Comparison of ENCODE assay signal across 25 cellular contexts in genomic region chr2:119243621-119244020, GRCh38.
"Had no signal": no experiment of that assay in that cellular context is flagged by ENCODE, and none has a peak within 500 bp of the region (broad histone marks: within the 10 kb centered on the region; RNA-seq: fewer than 3 reads in every experiment).

No MANE protein-coding gene starts in this region.

- H3K27ac Mint-ChIP-seq: dendritic cell treated with granulocyte-macrophage colony-stimulating factor and Interleukin-4, amounts not matched to agents 40 ng/mL and 50 ng/mL, for 4 days; nephron; neural progenitor cell had no signal

- H3K27me3 Mint-ChIP-seq: dendritic cell treated with granulocyte-macrophage colony-stimulating factor and Interleukin-4, amounts not matched to agents 40 ng/mL and 50 ng/mL, for 4 days had no signal

- H3K9me3 Mint-ChIP-seq: dendritic cell treated with granulocyte-macrophage colony-stimulating factor and Interleukin-4, amounts not matched to agents 40 ng/mL and 50 ng/mL, for 4 days had no signal

- H3K9ac ChIP-seq: neural progenitor cell had no signal

- H3K27ac ChIP-seq: esophagus muscularis mucosa, foreskin keratinocyte, left lung, neural progenitor cell, prostate gland, stomach, thyroid gland, vagina had no signal

- H3K4me3 Mint-ChIP-seq: dendritic cell treated with granulocyte-macrophage colony-stimulating factor and Interleukin-4, amounts not matched to agents 40 ng/mL and 50 ng/mL, for 4 days; nephron; neural progenitor cell had no signal

- H3K9me3 ChIP-seq: prostate gland, thyroid gland, vagina had no signal

- H3K36me3 ChIP-seq: neural progenitor cell, prostate gland, thyroid gland, vagina had no signal

- DNase-seq: caudate nucleus; cerebellar nuclear complex; effector memory CD4-positive, alpha-beta T cell; foreskin keratinocyte; glutamatergic neuron; hypothalamus; left cardiac atrium; mammary epithelial cell; right cardiac atrium; small intestine; stimulated activated CD4-positive, alpha-beta T cell treated with anti-CD3 and anti-CD28 coated beads, Interleukin-12 subunit alpha, Interleukin-12 subunit beta, amount 100 ng/mL, for 4 hours; stimulated activated CD4-positive, alpha-beta T cell treated with anti-CD3 and anti-CD28 coated beads, Interleukin-1b, Interleukin-23, amount 100 ng/mL, for 48 hours; stimulated activated CD4-positive, alpha-beta T cell treated with anti-CD3 and anti-CD28 coated beads, Interleukin-4, amount 100 ng/mL, for 1 hour; stimulated activated CD8-positive, alpha-beta memory T cell treated with anti-CD3 and anti-CD28 coated beads, Interleukin-4, amount 100 ng/mL, for 48 hours; stimulated activated naive CD4-positive, alpha-beta T cell treated with Interleukin-2 at 50 U/mL for 16 hours; stomach; thyroid gland; trophoblast cell had no signal

- H3K36me3 Mint-ChIP-seq: neural progenitor cell had no signal

- H3K27me3 ChIP-seq: esophagus muscularis mucosa, foreskin keratinocyte, left lung, neural progenitor cell, stomach, thyroid gland, vagina had no signal

- ATAC-seq: foreskin keratinocyte, left cardiac atrium, left lung, right cardiac atrium had no signal

- H3K4me3 ChIP-seq: esophagus muscularis mucosa, left lung, neural progenitor cell, prostate gland, stomach, thyroid gland, vagina had no signal
